10 cellular contexts compared by ENCODE assay signal in the genomic region with DNA sequence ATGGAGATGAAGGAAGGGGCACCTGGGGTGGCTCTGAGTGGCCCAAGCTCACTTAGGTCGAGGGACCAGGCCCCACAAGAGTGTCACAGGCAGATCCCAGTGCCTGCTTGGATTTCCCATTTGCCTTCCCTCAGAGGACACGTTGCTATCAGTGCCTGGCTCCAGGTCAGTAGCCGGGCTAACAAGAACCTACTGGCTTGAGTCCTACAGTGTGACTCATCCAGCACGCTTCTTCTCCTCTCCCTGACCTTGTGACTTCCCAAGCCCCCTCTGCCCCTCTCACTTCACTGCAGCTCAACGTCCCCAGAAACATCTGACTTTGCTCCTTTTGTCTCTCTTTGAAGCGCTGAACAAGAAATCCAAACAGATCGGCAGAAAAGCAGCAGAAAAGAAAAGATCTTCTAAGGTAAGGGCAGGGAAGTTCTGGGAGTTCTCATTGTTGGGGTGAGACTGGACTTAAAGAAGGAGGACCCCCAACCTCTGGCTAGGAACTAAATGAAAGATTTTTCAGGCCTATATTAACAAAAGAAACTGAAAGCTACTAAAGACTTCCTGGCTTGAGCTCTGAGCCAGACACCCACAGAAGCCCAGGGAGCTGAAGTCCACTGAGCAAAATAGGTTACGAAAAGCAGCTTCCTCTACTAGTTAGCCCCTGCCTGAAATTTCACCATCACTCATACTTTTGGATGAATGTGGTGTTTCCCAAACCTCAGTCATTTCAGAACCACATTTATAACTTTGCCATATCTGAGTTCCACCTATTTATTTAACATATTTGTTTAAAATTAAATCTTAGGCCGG. TPM values are rescaled to one million over a fixed set of nuclear protein-coding genes. Genes with fewer than 3 reads are reported as not detected.
DNase-seq lines count a peak whose midpoint lies in the region; ATAC-seq and TF ChIP-seq lines count a peak whose summit lies in the region.
"Had no signal": no experiment of that assay in that cellular context is flagged by ENCODE, and none has a peak within 500 bp of the region (broad histone marks: within the 10 kb centered on the region; RNA-seq: fewer than 3 reads in every experiment).

No MANE protein-coding gene starts in this region.

- ATAC-seq in heart right ventricle: peak; percentile 91 to 97 (median 94)

- no peaks in the 10 kb centered on the region for H3K9me3 ChIP-seq in heart right ventricle

- intact Hi-C loops in heart right ventricle (cut with DNase I): loop anchor here in 1 of 10 donors (5.0 kb wide), 1 partner anchor 40 kb away; a partner anchor contains a TSS

- DNase-seq in EH (ENCODE audit: low read depth) (peak; percentile 58), SIG-M5 (lab: John Stamatoyannopoulos, UW) (peak; percentile 23), heart right ventricle (peak; percentile 43 to 64), pons (ENCODE audit: low spot score) (peak; percentile 4), D341Med (ENCODE audit: low spot score) (no peak), COR-L47 (lab: John Stamatoyannopoulos, UW) (no peak), NCI-H1048 (lab: John Stamatoyannopoulos, UW) (no peak), activated gamma-delta T cell (lab: John Stamatoyannopoulos, UW) (no peak)
- DNase-seq: naive B cell had no signal

- TF ChIP-seq CTCF in heart right ventricle (IDR thresholded peaks at IDR 0.05): no peak

- H3K27ac ChIP-seq in heart right ventricle: peak overlapping the region; percentile 51 to 93 (median 74)

- no peaks in the 10 kb centered on the region for H3K36me3 ChIP-seq in heart right ventricle

- H3K4me3 ChIP-seq in heart right ventricle: peak overlapping the region in 6 of 10 donors; percentile 2 to 34 (median 20)
- H3K4me3 ChIP-seq: coronary artery had no signal

- peaks cover 5 to 19% (median 14%) of the 10 kb centered on the region in 9 donors for H3K4me1 ChIP-seq in heart right ventricle

- 31 to 42% methylated on average over 9 of the region's 9 CpGs for WGBS in heart right ventricle, 2 donors

- H3K27me3 ChIP-seq in heart right ventricle: no peaks in the 10 kb centered on the region

RNA-seq across cellular contexts. Expression of a gene that starts 21.5 kb away (rescaled TPM):
- total RNA-seq in heart right ventricle: 10 to 100 TPM in 9 of 10 donors, 1 to 10 TPM in 1; 4.7 to 21.6 (median 13.1) TPM
- 100 to 1,000 TPM in 1 of 2 donors, 1 to 10 TPM in 1; 1.6 to 234 TPM for polyA plus RNA-seq in heart right ventricle

RNA-seq across cellular contexts. Expression of a gene that starts 40.5 kb away (rescaled TPM):
- total RNA-seq in heart right ventricle: 10 to 100 TPM; 42.3 to 83.9 (median 54.7) TPM
- 10 to 100 TPM; 64.7 to 81.1 TPM for polyA plus RNA-seq in heart right ventricle

Comparison
In these comparisons a context has a peak if more than half of its experiments do, and no peak if none do; other contexts are left out.
1. DNase-seq: peak in EH (single experiment), SIG-M5 (single experiment), heart right ventricle (2 of 2) and pons (single experiment); none in D341Med (single experiment), COR-L47 (single experiment), NCI-H1048 (single experiment) and activated gamma-delta T cell (single experiment).